28 cellular contexts compared by ENCODE assay signal in genomic region chr10:126533644-126534043, GRCh38.
"Had no signal": no experiment of that assay in that cellular context is flagged by ENCODE, and none has a peak within 500 bp of the region (broad histone marks: within the 10 kb centered on the region; RNA-seq: fewer than 3 reads in every experiment).

No MANE protein-coding gene starts in this region.

- H3K4me3 ChIP-seq: colonic mucosa, esophagus muscularis mucosa, gastroesophageal sphincter, heart left ventricle, hepatocyte, neural progenitor cell, prostate gland, right atrium auricular region, smooth muscle cell, thoracic aorta, tibial nerve, upper lobe of left lung, uterus had no signal

- DNase-seq: colonic mucosa; dermis blood vessel endothelial cell; effector memory CD4-positive, alpha-beta T cell; foreskin keratinocyte; heart left ventricle; kidney; mammary epithelial cell; mesendoderm; midbrain; naive thymus-derived CD4-positive, alpha-beta T cell; stimulated activated CD4-positive, alpha-beta T cell treated with anti-CD3 and anti-CD28 coated beads, Interleukin-12 subunit alpha, Interleukin-12 subunit beta, amount 100 ng/mL, for 4 hours; stimulated activated CD4-positive, alpha-beta T cell treated with anti-CD3 and anti-CD28 coated beads, Interleukin-1b, Interleukin-23, amount 100 ng/mL, for 48 hours; stimulated activated CD4-positive, alpha-beta T cell treated with anti-CD3 and anti-CD28 coated beads, Interleukin-4, amount 100 ng/mL, for 1 hour; stimulated activated naive CD4-positive, alpha-beta T cell treated with Interleukin-2 at 50 U/mL for 16 hours; upper lobe of left lung; uterus had no signal

- H3K27me3 ChIP-seq: colonic mucosa, foreskin keratinocyte, hepatocyte, neural progenitor cell, right atrium auricular region, tibial nerve, upper lobe of left lung, uterus had no signal

- H3K36me3 ChIP-seq: colonic mucosa, esophagus muscularis mucosa, gastroesophageal sphincter, heart left ventricle, neural progenitor cell, prostate gland, right atrium auricular region, thoracic aorta, tibial nerve, upper lobe of left lung, uterus had no signal

- ATAC-seq: foreskin keratinocyte; gastroesophageal sphincter; heart left ventricle; left lobe of liver; naive thymus-derived CD4-positive, alpha-beta T cell; sciatic nerve; stimulated activated effector memory CD8-positive, alpha-beta T cell treated with anti-CD3 and anti-CD28 coated beads, Interleukin-12 subunit alpha, Interleukin-12 subunit beta, amount 100 ng/mL, for 72 hours had no signal

- H3K4me1 ChIP-seq: colonic mucosa, esophagus muscularis mucosa, foreskin keratinocyte, gastroesophageal sphincter, heart left ventricle, neural progenitor cell, prostate gland, right atrium auricular region, tibial nerve, uterus had no signal

- H3K27ac ChIP-seq: colonic mucosa, esophagus muscularis mucosa, foreskin keratinocyte, gastroesophageal sphincter, heart left ventricle, hepatocyte, neural progenitor cell, prostate gland, right atrium auricular region, thoracic aorta, tibial nerve, upper lobe of left lung, uterus had no signal

- H3K9me3 ChIP-seq: colonic mucosa, esophagus muscularis mucosa, gastroesophageal sphincter, heart left ventricle, prostate gland, right atrium auricular region, thoracic aorta, tibial nerve, upper lobe of left lung, uterus had no signal
